Comparison of ENCODE assay signal across 38 cellular contexts in the genomic region with DNA sequence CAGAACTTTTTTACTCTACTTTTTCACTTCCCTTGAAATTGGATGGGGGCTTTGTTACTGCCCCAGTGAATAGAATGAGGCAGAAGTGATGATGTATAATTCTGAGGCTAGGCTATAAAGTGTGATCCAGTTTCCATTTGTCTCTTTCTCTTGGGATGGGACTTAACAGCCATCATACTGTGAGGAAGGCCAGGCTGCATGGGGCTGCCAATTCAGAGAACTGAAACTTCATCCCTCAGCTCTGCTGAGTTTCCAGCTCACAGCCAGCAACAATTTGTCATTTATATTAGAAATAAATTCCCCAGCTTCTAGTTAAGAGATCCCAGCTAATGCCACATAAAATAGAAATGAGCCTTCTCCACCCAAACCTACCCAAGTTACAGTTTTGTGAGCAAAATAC.
"Had no signal": no experiment of that assay in that cellular context is flagged by ENCODE, and none has a peak within 500 bp of the region (broad histone marks: within the 10 kb centered on the region; RNA-seq: fewer than 3 reads in every experiment).

No MANE protein-coding gene starts in this region.

- H3K27ac Mint-ChIP-seq: activated naive CD4-positive, alpha-beta T cell treated with anti-CD3 and anti-CD28 coated beads for 36 hours; activated naive CD4-positive, alpha-beta T cell treated with anti-CD3 and anti-CD28 coated beads, Interleukin-2, amount 10 ng/mL, durations not matched to agents 7 days and 5 days; activated naive CD4-positive, alpha-beta T cell treated with anti-CD3 and anti-CD28 coated beads, Interleukin-2, amount 50 U/mL, for 24 hours; activated naive CD4-positive, alpha-beta T cell treated with anti-CD3 and anti-CD28 coated beads, Interleukin-2, amount 50 U/mL, for 72 hours; activated naive CD8-positive, alpha-beta T cell; activated naive CD8-positive, alpha-beta T cell treated with anti-CD3 and anti-CD28 coated beads for 36 hours; activated naive CD8-positive, alpha-beta T cell treated with anti-CD3 and anti-CD28 coated beads, Interleukin-2, amount 10 ng/mL, durations not matched to agents 7 days and 5 days; activated naive CD8-positive, alpha-beta T cell treated with anti-CD3 and anti-CD28 coated beads, Interleukin-2, amount 50 U/mL, for 24 hours; activated T-cell treated with anti-CD3 and anti-CD28 coated beads, Interleukin-2, amount 50 U/mL, for 24 hours; activated T-cell treated with anti-CD3 and anti-CD28 coated beads, Interleukin-2, amount 50 U/mL, for 72 hours; activated T-helper 1 cell treated with anti-CD3 and anti-CD28 coated beads, Interleukin-12 subunit alpha, Interleukin-12 subunit beta, Interleukin-2, Interleukin-4 antibody, amounts not matched to agents 30 ng/mL and 10 ng/mL and 1 ng/mL, durations not matched to agents 14 hours and 24 hours and 36 hours; activated T-helper 17 cell treated with anti-CD3 and anti-CD28 coated beads, Interleukin-2, amount 50 U/mL, for 72 hours; activated T-helper 2 cell treated with anti-CD3 and anti-CD28 coated beads, Interferon-gamma antibody, Interleukin-2, Interleukin-4, amounts not matched to agents 10 μg/mL and 5 μg/mL and 100 μg/mL, durations not matched to agents 14 hours and 24 hours and 36 hours; brain had no signal

- H3K4me3 Mint-ChIP-seq: activated naive CD4-positive, alpha-beta T cell treated with anti-CD3 and anti-CD28 coated beads for 36 hours; activated naive CD4-positive, alpha-beta T cell treated with anti-CD3 and anti-CD28 coated beads, Interleukin-2, amount 10 ng/mL, durations not matched to agents 7 days and 5 days; activated naive CD4-positive, alpha-beta T cell treated with anti-CD3 and anti-CD28 coated beads, Interleukin-2, amount 50 U/mL, for 24 hours; activated naive CD8-positive, alpha-beta T cell; activated naive CD8-positive, alpha-beta T cell treated with anti-CD3 and anti-CD28 coated beads for 36 hours; activated naive CD8-positive, alpha-beta T cell treated with anti-CD3 and anti-CD28 coated beads, Interleukin-2, amount 10 ng/mL, durations not matched to agents 7 days and 5 days; activated naive CD8-positive, alpha-beta T cell treated with anti-CD3 and anti-CD28 coated beads, Interleukin-2, amount 50 U/mL, for 24 hours; activated T-cell treated with anti-CD3 and anti-CD28 coated beads, Interleukin-2, amount 50 U/mL, for 24 hours; activated T-cell treated with anti-CD3 and anti-CD28 coated beads, Interleukin-2, amount 50 U/mL, for 4 hours; activated T-cell treated with anti-CD3 and anti-CD28 coated beads, Interleukin-2, amount 50 U/mL, for 72 hours; activated T-helper 1 cell treated with anti-CD3 and anti-CD28 coated beads, Interleukin-12 subunit alpha, Interleukin-12 subunit beta, Interleukin-2, Interleukin-4 antibody, amounts not matched to agents 30 ng/mL and 10 ng/mL and 1 ng/mL, durations not matched to agents 14 hours and 24 hours and 36 hours; activated T-helper 17 cell treated with anti-CD3 and anti-CD28 coated beads, Interleukin-2, amount 50 U/mL, for 72 hours; brain; central memory CD8-positive, alpha-beta T cell had no signal

- H3K36me3 Mint-ChIP-seq: activated naive CD4-positive, alpha-beta T cell treated with anti-CD3 and anti-CD28 coated beads, Interleukin-2, amount 10 ng/mL, durations not matched to agents 7 days and 5 days; activated naive CD4-positive, alpha-beta T cell treated with anti-CD3 and anti-CD28 coated beads, Interleukin-2, amount 50 U/mL, for 24 hours; activated naive CD8-positive, alpha-beta T cell treated with anti-CD3 and anti-CD28 coated beads for 36 hours; activated naive CD8-positive, alpha-beta T cell treated with anti-CD3 and anti-CD28 coated beads, Interleukin-2, amount 10 ng/mL, durations not matched to agents 7 days and 5 days; brain had no signal

- H3K27me3 ChIP-seq: adrenal gland, ascending aorta, body of pancreas, brain microvascular endothelial cell, breast epithelium, cardiac muscle cell had no signal

- H3K27me3 Mint-ChIP-seq: activated naive CD4-positive, alpha-beta T cell treated with anti-CD3 and anti-CD28 coated beads, Interleukin-2, amount 10 ng/mL, durations not matched to agents 7 days and 5 days; activated naive CD4-positive, alpha-beta T cell treated with anti-CD3 and anti-CD28 coated beads, Interleukin-2, amount 50 U/mL, for 24 hours had no signal

- H3K27ac ChIP-seq: adrenal gland, ascending aorta, body of pancreas, brain microvascular endothelial cell, breast epithelium, cardiac muscle cell had no signal

- H3K9me3 Mint-ChIP-seq: activated naive CD4-positive, alpha-beta T cell treated with anti-CD3 and anti-CD28 coated beads, Interleukin-2, amount 10 ng/mL, durations not matched to agents 7 days and 5 days; activated naive CD4-positive, alpha-beta T cell treated with anti-CD3 and anti-CD28 coated beads, Interleukin-2, amount 50 U/mL, for 24 hours; activated naive CD8-positive, alpha-beta T cell treated with anti-CD3 and anti-CD28 coated beads for 36 hours; activated T-cell treated with anti-CD3 and anti-CD28 coated beads, Interleukin-2, amount 50 U/mL, for 24 hours; activated T-helper 1 cell treated with anti-CD3 and anti-CD28 coated beads, Interleukin-12 subunit alpha, Interleukin-12 subunit beta, Interleukin-2, Interleukin-4 antibody, amounts not matched to agents 30 ng/mL and 10 ng/mL and 1 ng/mL, durations not matched to agents 14 hours and 24 hours and 36 hours; activated T-helper 2 cell treated with anti-CD3 and anti-CD28 coated beads, Interferon-gamma antibody, Interleukin-2, Interleukin-4, amounts not matched to agents 10 μg/mL and 5 μg/mL and 100 μg/mL, durations not matched to agents 14 hours and 24 hours and 36 hours; central memory CD8-positive, alpha-beta T cell had no signal

- H3K9me3 ChIP-seq: adrenal gland, ascending aorta, body of pancreas, breast epithelium had no signal

- H3K4me3 ChIP-seq: adrenal gland, ascending aorta, body of pancreas, breast epithelium, cardiac muscle cell had no signal

- H3K4me1 ChIP-seq: ascending aorta, body of pancreas, breast epithelium had no signal

- H3K4me1 Mint-ChIP-seq: activated naive CD4-positive, alpha-beta T cell treated with anti-CD3 and anti-CD28 coated beads, Interleukin-2, amount 10 ng/mL, durations not matched to agents 7 days and 5 days; activated T-helper 17 cell treated with anti-CD3 and anti-CD28 coated beads, Interleukin-2, amount 50 U/mL, for 72 hours; brain; central memory CD8-positive, alpha-beta T cell had no signal

- DNase-seq: activated effector memory CD4-positive, alpha-beta T cell treated with anti-CD3 and anti-CD28 coated beads, Interleukin-2, amount 50 U/mL, for 16 hours; activated effector memory CD4-positive, alpha-beta T cell treated with Interleukin-2 at 50 U/mL for 16 hours; activated gamma-delta T cell; activated gamma-delta T cell treated with Interleukin-2 at 50 U/mL for 16 hours; activated naive CD4-positive, alpha-beta T cell; activated naive CD4-positive, alpha-beta T cell treated with anti-CD3 and anti-CD28 coated beads for 36 hours; activated naive CD4-positive, alpha-beta T cell treated with anti-CD3 and anti-CD28 coated beads, Interleukin-2, amount 10 ng/mL, durations not matched to agents 7 days and 5 days; activated naive CD4-positive, alpha-beta T cell treated with anti-CD3 and anti-CD28 coated beads, Interleukin-2, amount 50 U/mL, for 16 hours; activated naive CD4-positive, alpha-beta T cell treated with Interleukin-2 at 50 U/mL for 16 hours; activated naive CD8-positive, alpha-beta T cell treated with anti-CD3 and anti-CD28 coated beads for 36 hours; activated naive CD8-positive, alpha-beta T cell treated with anti-CD3 and anti-CD28 coated beads, Interleukin-2, amount 10 ng/mL, durations not matched to agents 7 days and 5 days; activated naive CD8-positive, alpha-beta T cell treated with anti-CD3 and anti-CD28 coated beads, Interleukin-2, amount 50 U/mL, for 24 hours; activated T-cell treated with anti-CD3 and anti-CD28 coated beads, Interleukin-2, amount 50 U/mL, for 1 hour; activated T-cell treated with anti-CD3 and anti-CD28 coated beads, Interleukin-2, amount 50 U/mL, for 24 hours; activated T-cell treated with anti-CD3 and anti-CD28 coated beads, Interleukin-2, amount 50 U/mL, for 4 hours; activated T-cell treated with anti-CD3 and anti-CD28 coated beads, Interleukin-2, amount 50 U/mL, for 48 hours; activated T-cell treated with anti-CD3 and anti-CD28 coated beads, Interleukin-2, amount 50 U/mL, for 72 hours; adrenal gland; amniotic stem cell; amygdala; anterior cingulate cortex; aorta; body of pancreas; brain microvascular endothelial cell; caudate nucleus; central memory CD4-positive, alpha-beta T cell; cerebellar nuclear complex had no signal

- H3K36me3 ChIP-seq: adrenal gland, ascending aorta, brain microvascular endothelial cell, breast epithelium, cardiac muscle cell had no signal
